Comparison of ENCODE assay signal across 22 cellular contexts in the genomic region with DNA sequence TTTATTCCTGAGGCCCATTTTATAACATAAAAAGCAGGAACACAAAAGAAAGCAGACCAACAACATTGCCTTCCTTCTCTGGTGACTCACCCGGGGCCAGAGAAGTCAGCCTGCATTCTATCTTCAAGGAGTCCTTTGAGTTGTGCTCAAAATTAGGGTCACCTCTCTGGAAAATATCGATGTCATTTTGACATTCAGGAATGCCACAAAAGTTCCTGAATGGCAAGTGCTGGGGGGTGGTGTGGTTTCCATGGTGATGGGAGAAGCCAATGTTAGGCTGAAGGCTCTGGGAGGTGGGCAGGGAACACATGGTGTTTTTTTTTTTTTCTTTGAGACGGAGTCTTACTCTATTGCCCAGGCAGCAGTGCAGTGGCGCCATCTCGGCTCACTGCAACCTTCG.
"Had no signal": no experiment of that assay in that cellular context is flagged by ENCODE, and none has a peak within 500 bp of the region (broad histone marks: within the 10 kb centered on the region; RNA-seq: fewer than 3 reads in every experiment).

No MANE protein-coding gene starts in this region.

- H3K4me3 ChIP-seq: K562, SJSA1, SK-N-MC had no signal

- DNase-seq: Kasumi-1, MM.1S, NCI-H1092 treated with DMSO at 0.1 percent for 48 hours, NCI-H1436, NCI-H187, NCI-H2029, NCI-H2171, NCI-H226, NCI-H446, NCI-H510A, NCI-H524 treated with DMSO at 0.1 percent for 48 hours, NCI-H69, NCI-H774, Right ventricle myocardium superior, RPMI8226, SIG-M5 had no signal

- H3K27ac ChIP-seq: HL-60, KMS-11, SJSA1, SK-N-MC had no signal

- H3K27ac Mint-ChIP-seq: IgD-negative memory B cell had no signal

- H3K36me3 ChIP-seq: SJSA1 had no signal

- H3K4me3 Mint-ChIP-seq: IgD-negative memory B cell had no signal

- H3K36me3 Mint-ChIP-seq: IgD-negative memory B cell had no signal

- H3K4me1 Mint-ChIP-seq: IgD-negative memory B cell had no signal
